20 cellular contexts compared by ENCODE assay signal in the genomic region with DNA sequence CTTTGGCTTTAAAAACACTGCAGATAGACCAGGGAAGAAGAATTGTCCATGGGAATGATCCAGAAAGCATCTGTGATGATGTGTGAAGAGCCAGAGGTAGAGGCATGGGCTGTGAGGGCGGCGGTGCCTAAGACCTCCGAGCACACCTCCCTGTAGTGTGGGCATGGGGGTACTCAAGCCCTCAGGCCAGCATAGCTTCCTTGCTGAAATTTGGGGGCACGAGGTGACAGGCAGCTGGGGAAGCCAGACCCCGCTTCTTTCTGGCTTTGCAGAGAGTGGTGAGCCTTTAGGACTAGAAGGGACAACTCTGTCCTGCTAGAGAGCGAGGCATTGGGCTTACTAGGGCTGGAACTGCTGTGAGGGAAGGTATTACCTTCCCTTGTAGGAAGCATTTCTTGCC.
"Had no signal": no experiment of that assay in that cellular context is flagged by ENCODE, and none has a peak within 500 bp of the region (broad histone marks: within the 10 kb centered on the region; RNA-seq: fewer than 3 reads in every experiment).

No MANE protein-coding gene starts in this region.

- DNase-seq: activated CD4-positive, alpha-beta memory T cell treated with anti-CD3 and anti-CD28 coated beads for 36 hours; activated CD4-positive, alpha-beta T cell treated with anti-CD3 and anti-CD28 coated beads for 48 hours; activated CD4-positive, CD25-positive, alpha-beta regulatory T cell; activated gamma-delta T cell treated with Interleukin-2 at 50 U/mL for 16 hours; activated T-cell treated with anti-CD3 and anti-CD28 coated beads for 4 hours; brain microvascular endothelial cell; central memory CD4-positive, alpha-beta T cell; effector memory CD8-positive, alpha-beta T cell; esophagus squamous epithelium; gastrocnemius medialis; right cardiac atrium; stimulated activated CD4-positive, alpha-beta T cell treated with anti-CD3 and anti-CD28 coated beads, Interleukin-1b, Interleukin-23, amount 100 ng/mL, for 48 hours; substantia nigra; T1000 had no signal

- H3K36me3 ChIP-seq: adrenal gland, brain microvascular endothelial cell had no signal

- H3K4me1 ChIP-seq: adrenal gland, ascending aorta, parathyroid adenoma, tibial artery had no signal

- ATAC-seq: effector memory CD8-positive, alpha-beta T cell; gastrocnemius medialis; natural killer cell treated with Interleukin-12 subunit alpha and Interleukin-12 subunit beta and Interleukin-15 and Interleukin-18, amount 100 ng/mL, for 72 hours; right cardiac atrium had no signal

- H3K4me3 ChIP-seq: adrenal gland, ascending aorta, dorsolateral prefrontal cortex, esophagus squamous epithelium, gastrocnemius medialis, tibial artery had no signal

- H3K27me3 ChIP-seq: adrenal gland, ascending aorta, brain microvascular endothelial cell, dorsolateral prefrontal cortex, esophagus squamous epithelium, gastrocnemius medialis, tibial artery had no signal

- H3K9me3 ChIP-seq: adrenal gland, ascending aorta, esophagus squamous epithelium, gastrocnemius medialis, tibial artery had no signal

- H3K27ac ChIP-seq: adrenal gland, ascending aorta, brain microvascular endothelial cell, dorsolateral prefrontal cortex, esophagus squamous epithelium, gastrocnemius medialis, parathyroid adenoma, tibial artery had no signal
